Comparison of ENCODE assay signal across 10 cellular contexts in genomic region chr3:46276497-46277099, GRCh38. TPM values are rescaled to one million over a fixed set of nuclear protein-coding genes. Genes with fewer than 3 reads are reported as not detected.
DNase-seq lines count a peak whose midpoint lies in the region; ATAC-seq, FAIRE-seq and TF ChIP-seq lines count a peak whose summit lies in the region.
"Had no signal": no experiment of that assay in that cellular context is flagged by ENCODE, and none has a peak within 500 bp of the region (broad histone marks: within the 10 kb centered on the region; RNA-seq: fewer than 3 reads in every experiment).

No MANE protein-coding gene starts in this region.

- no peaks in the 10 kb centered on the region for H3F3A ChIP-seq in DOHH2 (ENCODE audit: control insufficient read depth, insufficient read depth)

- peaks cover 10% of the 10 kb centered on the region for H3K27me3 Mint-ChIP-seq in activated naive CD8-positive, alpha-beta T cell treated with anti-CD3 and anti-CD28 coated beads, Interleukin-2, amount 10 ng/mL, durations not matched to agents 7 days and 5 days

- H3K79me2 ChIP-seq in DOHH2 (ENCODE audit: control insufficient read depth, low read length), result no peaks in the 10 kb centered on the region

- TF ChIP-seq CTCF in DOHH2 (IDR thresholded peaks at IDR 0.05; ENCODE audit: low read depth, low read length, poor library complexity, severe bottlenecking) (peak; percentile 77), kidney (IDR thresholded peaks at IDR 0.05; ENCODE audit: borderline replicate concordance, extremely low read depth, insufficient read depth) (peak; percentile 66), coronary artery (IDR thresholded peaks at IDR 0.05) (no peak)

- peak; percentile 16 for DNase-seq in SW480 (ENCODE audit: low spot score)
- peak; percentile 81 for DNase-seq in activated naive CD8-positive, alpha-beta T cell treated with anti-CD3 and anti-CD28 coated beads, Interleukin-2, amount 10 ng/mL, durations not matched to agents 7 days and 5 days
- DNase-seq in kidney, result peak; percentile 87
- peak; percentile 55 for DNase-seq in stimulated activated CD8-positive, alpha-beta memory T cell treated with anti-CD3 and anti-CD28 coated beads, Interleukin-12 subunit alpha, Interleukin-12 subunit beta, amount 100 ng/mL, for 4 hours (ENCODE audit: low read depth)
- no peak for DNase-seq in coronary artery (ENCODE audit: low spot score)

- peaks cover 4% of the 10 kb centered on the region for H3K9me3 Mint-ChIP-seq in activated naive CD8-positive, alpha-beta T cell treated with anti-CD3 and anti-CD28 coated beads, Interleukin-2, amount 10 ng/mL, durations not matched to agents 7 days and 5 days

- H3K27ac Mint-ChIP-seq in activated naive CD8-positive, alpha-beta T cell treated with anti-CD3 and anti-CD28 coated beads, Interleukin-2, amount 10 ng/mL, durations not matched to agents 7 days and 5 days, result peak overlapping the region; percentile 87

- peak overlapping the region; percentile 3 for H3K4me3 Mint-ChIP-seq in activated naive CD8-positive, alpha-beta T cell treated with anti-CD3 and anti-CD28 coated beads, Interleukin-2, amount 10 ng/mL, durations not matched to agents 7 days and 5 days

- H3K9me2 ChIP-seq in DOHH2 (replicated peaks; ENCODE audit: control insufficient read depth, low read length), result no peaks in the 10 kb centered on the region

- H3K4me2 ChIP-seq in DOHH2 (ENCODE audit: low read length), result no peak overlapping the region

- POLR2A ChIA-PET in activated naive CD8-positive, alpha-beta T cell treated with anti-CD3 and anti-CD28 coated beads, Interleukin-2, amount 10 ng/mL, durations not matched to agents 7 days and 5 days (lab: Charles Lee), result interaction anchor here (0.8 to 3.8 kb wide), 8 partner anchors 8 to 179 kb away, joined by 3 to 35 read pairs (median 4); partner anchors contain the start of genes CCR2 and CCR5

- no peaks in the 10 kb centered on the region for H4K20me1 ChIP-seq in DOHH2 (ENCODE audit: control insufficient read depth, insufficient read depth, low read depth, low read length)

- H3K4me3 ChIP-seq in DOHH2 (ENCODE audit: low read length) (no peak overlapping the region), kidney (ENCODE audit: low read length in 2 of 2) (no peak overlapping the region), coronary artery (no peak overlapping the region)
- H3K4me3 ChIP-seq: SK-N-MC had no signal

- intact Hi-C loops in kidney (cut with DNase I), result no loop called here

- H3K27me3 ChIP-seq in DOHH2 (ENCODE audit: control insufficient read depth, low read length), result no peaks in the 10 kb centered on the region

- no peaks in the 10 kb centered on the region for H3K36me3 ChIP-seq in DOHH2 (ENCODE audit: control insufficient read depth, low read length)
- no peaks in the 10 kb centered on the region for H3K36me3 ChIP-seq in kidney (ENCODE audit: control insufficient read depth in 1 of 2, insufficient read depth in 2 of 2, low read length in 2 of 2)

- peaks cover 6% of the 10 kb centered on the region; the same call in 1 of the 2 replicates for H3K9me3 ChIP-seq in DOHH2 (ENCODE audit: control insufficient read depth, insufficient read depth, low read length)
- H3K9me3 ChIP-seq in kidney (ENCODE audit: control insufficient read depth in 1 of 2, low read length in 2 of 2), result no peaks in the 10 kb centered on the region

- H3K36me3 Mint-ChIP-seq in activated naive CD8-positive, alpha-beta T cell treated with anti-CD3 and anti-CD28 coated beads, Interleukin-2, amount 10 ng/mL, durations not matched to agents 7 days and 5 days, result peaks cover 35% of the 10 kb centered on the region

- H3K4me1 ChIP-seq in DOHH2 (ENCODE audit: control insufficient read depth, low read length), result no peaks in the 10 kb centered on the region
- H3K4me1 ChIP-seq in kidney (ENCODE audit: control insufficient read depth in 1 of 2, insufficient read depth in 1 of 2, low read depth in 1 of 2, low read length in 2 of 2), result peaks cover 0 to under 1% of the 10 kb centered on the region in 2 donors

- peaks cover 56% of the 10 kb centered on the region for H3K4me1 Mint-ChIP-seq in activated naive CD8-positive, alpha-beta T cell treated with anti-CD3 and anti-CD28 coated beads, Interleukin-2, amount 10 ng/mL, durations not matched to agents 7 days and 5 days

- H3K27ac ChIP-seq in DOHH2 (ENCODE audit: low read depth, low read length) (no peak overlapping the region), kidney (ENCODE audit: low read depth in 2 of 2, low read length in 2 of 2) (no peak overlapping the region), coronary artery (no peak overlapping the region)
- H3K27ac ChIP-seq: SK-N-MC had no signal

- ATAC-seq in HG02571 (IDR thresholded peaks at IDR 0.05; ENCODE audit: unreplicated experiment) (peak; percentile 62), GM18909 (IDR thresholded peaks at IDR 0.05; ENCODE audit: poor library complexity, unreplicated experiment) (no peak)
- peak; percentile 75 for ATAC-seq in activated naive CD8-positive, alpha-beta T cell treated with anti-CD3 and anti-CD28 coated beads, Interleukin-2, amount 10 ng/mL, durations not matched to agents 7 days and 5 days (ENCODE audit: low read depth)

- no peak for FAIRE-seq in kidney (lab: Jason Lieb, UNC)

- no peak overlapping the region for H3K9ac ChIP-seq in kidney (ENCODE audit: low read length in 2 of 2)

RNA-seq across cellular contexts. Expression of gene CCR3, which starts 34.3 kb away (rescaled TPM):
- 1 to 10 TPM; 1.3 to 1.9 TPM for total RNA-seq in activated naive CD8-positive, alpha-beta T cell treated with anti-CD3 and anti-CD28 coated beads, Interleukin-2, amount 10 ng/mL, durations not matched to agents 7 days and 5 days
- not detected for total RNA-seq in kidney
- polyA plus RNA-seq in kidney (ENCODE audit: insufficient read depth, low read depth, low replicate concordance), result not detected
- total RNA-seq: temporal lobe had no signal
